Comparison of ENCODE assay signal across 38 cellular contexts in genomic region chr5:132810605-132811004, GRCh38. TPM values are rescaled to one million over a fixed set of nuclear protein-coding genes. Genes with fewer than 3 reads are reported as not detected.
"Had no signal": no experiment of that assay in that cellular context is flagged by ENCODE, and none has a peak within 500 bp of the region (broad histone marks: within the 10 kb centered on the region; RNA-seq: fewer than 3 reads in every experiment).

No MANE protein-coding gene starts in this region.

- DNase-seq: Karpas-422, Kasumi-1, MG63, MM.1S, MV-4-11, NCI-H1048, NCI-H1092, NCI-H1092 treated with DMSO at 0.1 percent for 48 hours, NCI-H1105, NCI-H1105 treated with DMSO at 0.1 percent for 48 hours, NCI-H1417, NCI-H1417 treated with DMSO at 0.1 percent for 48 hours, NCI-H1436, NCI-H1436 treated with DMSO at 0.1 percent for 48 hours, NCI-H146, NCI-H1694, NCI-H1694 treated with DMSO at 0.1 percent for 48 hours, NCI-H187, NCI-H187 treated with DMSO at 0.1 percent for 48 hours, NCI-H1930, NCI-H2029, NCI-H2029 treated with DMSO at 0.1 percent for 48 hours, NCI-H2081, NCI-H2081 treated with DMSO at 0.1 percent for 48 hours, NCI-H2107, NCI-H2171, NCI-H2171 treated with DMSO at 0.1 percent for 48 hours, NCI-H2227 treated with DMSO at 0.1 percent for 48 hours, NCI-H226, NCI-H345, NCI-H446, NCI-H446 treated with DMSO at 0.1 percent for 48 hours, NCI-H510A had no signal

- H3K4me2 ChIP-seq: KMS-11 had no signal

- H3K4me3 ChIP-seq: MG63 had no signal

- H3K36me3 ChIP-seq: MG63 had no signal

- H3K27ac ChIP-seq: KMS-11 had no signal

- H3K9me3 ChIP-seq: MG63 had no signal

- H3K9ac ChIP-seq: KMS-11 had no signal

RNA-seq across cellular contexts. Expression of gene SOWAHA, which starts 2.5 kb away (rescaled TPM):
- total RNA-seq: LHCN-M2, MCF 10A, NCI-H460 had no signal

RNA-seq across cellular contexts. Expression of gene GDF9, which starts 55.7 kb away (rescaled TPM):
- total RNA-seq: LHCN-M2, M059J had no signal
